8 cellular contexts compared by ENCODE assay signal in the genomic region with DNA sequence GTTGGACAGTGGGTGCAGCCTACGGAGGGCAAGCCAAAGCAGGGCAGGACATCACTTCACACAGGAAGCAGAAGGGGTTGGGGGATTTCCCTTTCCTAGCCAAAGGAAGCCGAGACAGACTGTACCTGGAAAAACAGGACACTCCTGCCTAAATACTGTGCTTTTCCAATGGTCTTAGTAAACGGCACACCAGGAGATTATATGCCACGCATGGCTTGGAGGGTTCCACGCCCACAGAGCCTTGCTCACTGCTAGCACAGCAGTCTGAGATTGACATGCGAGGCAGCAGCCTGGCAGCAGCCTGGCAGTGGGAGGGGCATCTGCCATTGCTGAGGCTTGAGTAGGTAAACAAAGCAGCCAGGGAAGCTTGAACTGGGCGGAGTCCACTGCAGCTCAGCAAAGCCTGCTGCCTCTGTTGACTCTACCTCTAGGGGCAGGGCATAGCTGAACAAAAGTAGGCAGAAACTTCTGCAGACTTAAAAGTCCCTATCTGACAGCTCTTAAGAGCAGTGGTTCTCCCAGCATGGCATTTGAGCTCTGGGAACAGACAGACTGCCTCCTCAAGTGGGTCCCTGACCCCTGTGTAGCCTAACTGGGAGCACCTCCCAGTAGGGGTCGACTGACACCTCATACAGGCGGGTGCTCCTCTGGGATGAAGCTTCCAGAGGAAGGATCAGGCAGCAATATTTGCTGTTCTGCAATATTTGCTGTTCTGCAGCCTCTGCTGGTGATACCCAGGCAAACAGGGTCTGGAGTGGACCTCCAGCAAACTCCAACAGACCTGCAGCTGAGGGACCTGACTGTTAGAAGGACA. TPM values are rescaled to one million over a fixed set of nuclear protein-coding genes. Genes with fewer than 3 reads are reported as not detected.
DNase-seq lines count a peak whose midpoint lies in the region; ATAC-seq, FAIRE-seq and TF ChIP-seq lines count a peak whose summit lies in the region.
"Not testable (repeated sequence)": the region's sequence is repeated elsewhere in the genome, so short reads cannot be mapped to it uniquely, and the experiment has no call there.

No MANE protein-coding gene starts in this region.

- not testable (repeated sequence) for H3K9me3 Mint-ChIP-seq in activated naive CD8-positive, alpha-beta T cell treated with anti-CD3 and anti-CD28 coated beads, Interleukin-2, amount 50 U/mL, for 24 hours

- not testable (repeated sequence) for H3K9ac ChIP-seq in kidney (ENCODE audit: low read length in 2 of 2)

- intact Hi-C loops in kidney (cut with DNase I), result not testable (repeated sequence)

- H3K9me3 ChIP-seq in kidney (ENCODE audit: control insufficient read depth in 1 of 2, low read length in 2 of 2), result not testable (repeated sequence)

- not testable (repeated sequence) for H3K27me3 Mint-ChIP-seq in activated naive CD8-positive, alpha-beta T cell treated with anti-CD3 and anti-CD28 coated beads, Interleukin-2, amount 50 U/mL, for 24 hours

- in situ Hi-C loops in ACHN (cut with HindIII; ENCODE audit: low pct_ligation_motif_present, low pct_unique_long_range_greater_than_20kb, low sequenced_read_pairs), result loop anchor here (25.0 kb wide), 1 partner anchor 105 kb away; no protein-coding TSS in a partner anchor

- TF ChIP-seq CTCF in kidney (IDR thresholded peaks at IDR 0.05; ENCODE audit: borderline replicate concordance, extremely low read depth, insufficient read depth), result peak; percentile 1

- ATAC-seq in activated naive CD8-positive, alpha-beta T cell treated with anti-CD3 and anti-CD28 coated beads, Interleukin-2, amount 50 U/mL, for 24 hours, result peak; percentile 74

- H3K4me3 Mint-ChIP-seq in activated naive CD8-positive, alpha-beta T cell treated with anti-CD3 and anti-CD28 coated beads, Interleukin-2, amount 50 U/mL, for 24 hours, result not testable (repeated sequence)

- not testable (repeated sequence) for H3K27ac Mint-ChIP-seq in activated naive CD8-positive, alpha-beta T cell treated with anti-CD3 and anti-CD28 coated beads, Interleukin-2, amount 50 U/mL, for 24 hours

- H3K4me3 ChIP-seq in kidney (ENCODE audit: low read length in 2 of 2), result not testable (repeated sequence)

- H3K4me1 Mint-ChIP-seq in activated naive CD8-positive, alpha-beta T cell treated with anti-CD3 and anti-CD28 coated beads, Interleukin-2, amount 50 U/mL, for 24 hours, result peaks cover 38% of the 10 kb centered on the region

- H3K36me3 ChIP-seq in kidney (ENCODE audit: control insufficient read depth in 1 of 2, insufficient read depth in 2 of 2, low read length in 2 of 2), result not testable (repeated sequence)

- not testable (repeated sequence) for H3K36me3 Mint-ChIP-seq in activated naive CD8-positive, alpha-beta T cell treated with anti-CD3 and anti-CD28 coated beads, Interleukin-2, amount 50 U/mL, for 24 hours (ENCODE audit: low read depth)

- FAIRE-seq in kidney (lab: Jason Lieb, UNC), result not testable (repeated sequence)

- H3K27ac ChIP-seq in kidney (ENCODE audit: low read depth in 2 of 2, low read length in 2 of 2), result not testable (repeated sequence)

- H3K4me1 ChIP-seq in kidney (ENCODE audit: control insufficient read depth in 1 of 2, insufficient read depth in 1 of 2, low read depth in 1 of 2, low read length in 2 of 2), result not testable (repeated sequence)

- DNase-seq in ACHN (peak; percentile 78), H4 (ENCODE audit: low spot score) (peak; percentile 65), NCI-H187 (lab: John Stamatoyannopoulos, UW) (peak; percentile 26 to 44), RKO (ENCODE audit: low spot score) (peak; percentile 49)
- DNase-seq in activated CD4-positive, alpha-beta T cell treated with anti-CD3 and anti-CD28 coated beads, Interleukin-2, amount 50 U/mL, for 1 hour, result peak; percentile 76
- peak; percentile 47 for DNase-seq in activated naive CD8-positive, alpha-beta T cell treated with anti-CD3 and anti-CD28 coated beads, Interleukin-2, amount 50 U/mL, for 24 hours
- DNase-seq in kidney, result not testable (repeated sequence)
- DNase-seq in stimulated activated CD4-positive, alpha-beta T cell treated with anti-CD3 and anti-CD28 coated beads, Interleukin-1b, Interleukin-23, amount 100 ng/mL, for 24 hours (ENCODE audit: low read depth in 4 of 4, low spot score in 1 of 4), result peak in 3 of 4 experiments; percentile 21 to 34 (median 29)

RNA-seq across cellular contexts. Expression of a gene that starts 10.1 kb away (rescaled TPM):
- total RNA-seq in H4 (2014; rRNA removed; shearing (Covaris generic)), result 2.7 and 3.2 TPM in 2 replicates
- total RNA-seq in kidney, result 24.4 TPM
- 13.2 TPM for polyA plus RNA-seq in kidney (ENCODE audit: insufficient read depth, low read depth, low replicate concordance)

RNA-seq across cellular contexts. Expression of a gene that starts 34.7 kb away (rescaled TPM):
- 0.16 and 0.43 TPM in 2 replicates for total RNA-seq in H4 (2014; rRNA removed; shearing (Covaris generic))
- 16.3 TPM for total RNA-seq in kidney
- polyA plus RNA-seq in kidney (ENCODE audit: insufficient read depth, low read depth, low replicate concordance), result 2.7 TPM

Comparison
In these comparisons a context has a peak if more than half of its experiments do, and no peak if none do; other contexts are left out.
1. RNA of a gene that starts 34.7 kb away (total RNA-seq): 16.3 TPM in kidney (single experiment); 0.16 to 0.43 TPM in H4; every median in the first group is over 10 times any median in the second.